1 cellular context compared by ENCODE assay signal in the genomic region with DNA sequence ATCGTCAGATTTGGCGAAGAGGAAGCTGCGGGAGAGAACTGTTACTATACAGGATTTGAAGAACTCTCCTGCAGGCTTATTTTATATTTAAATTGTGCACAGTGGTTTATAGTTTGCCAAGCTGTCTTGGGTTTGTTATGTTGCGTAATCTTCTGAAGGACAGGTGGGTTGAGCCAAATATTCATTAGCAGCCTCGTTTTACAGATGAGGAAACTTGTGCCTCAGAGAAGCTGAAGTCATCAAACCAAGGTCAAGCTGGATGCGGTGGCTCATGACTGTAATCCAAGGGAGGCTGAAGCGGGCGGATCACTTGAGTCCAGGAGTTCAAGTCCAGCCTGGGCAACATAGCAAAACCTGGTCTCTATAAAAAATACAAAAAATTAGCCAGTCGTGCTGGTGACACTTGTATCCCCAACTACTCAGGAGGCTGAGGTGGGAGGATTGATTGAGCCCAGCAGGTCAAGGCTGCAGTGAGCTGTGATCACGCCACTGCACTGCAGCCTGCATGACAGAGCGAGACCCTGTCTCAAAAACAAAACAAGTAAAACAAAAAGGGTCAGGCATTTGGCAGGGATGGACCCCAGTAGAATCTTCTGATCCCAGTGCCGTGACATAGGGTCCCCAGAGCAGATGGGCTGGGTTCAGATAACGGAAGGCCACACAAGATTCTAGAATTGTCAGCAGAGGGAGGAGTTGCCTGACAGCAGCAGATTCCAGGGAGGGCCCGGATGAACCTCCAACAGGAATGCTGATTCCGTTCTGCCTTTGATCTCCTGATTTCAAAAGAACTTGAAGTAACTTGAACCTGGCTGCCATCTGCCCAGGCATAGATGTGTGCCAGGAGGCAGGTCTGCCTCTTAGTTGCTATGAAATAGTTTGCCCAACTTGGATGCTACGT.
A peak's percentile ranks its signal among the peaks of the same experiment; 100 is the strongest.
TF ChIP-seq lines count a peak whose summit lies in the region.

No MANE protein-coding gene starts in this region.

TF ChIP-seq in K562, 482 proteins besides CTCF, POLR2A, EP300 and RAD21:
- TF ChIP-seq CEBPB (tag; IDR thresholded peaks at IDR 0.05) (peak; percentile 55), PTBP1 (IDR thresholded peaks at IDR 0.05; ENCODE audit: low read depth, low read length) (no peak), CEBPG (CRISPR knock-in tag; IDR thresholded peaks at IDR 0.05) (no peak), CEBPG (tag; conservative IDR thresholded peaks at IDR 0.05 in 1 of 2, IDR thresholded peaks at IDR 0.05 in 1 of 2) (peak in 1 of 2 experiments; percentile 88; a peak in 2 of 4 replicates)
